Comparison of ENCODE assay signal across 21 cellular contexts in genomic region chr10:12396093-12396492, GRCh38.
"Had no signal": no experiment of that assay in that cellular context is flagged by ENCODE, and none has a peak within 500 bp of the region (broad histone marks: within the 10 kb centered on the region; RNA-seq: fewer than 3 reads in every experiment).

No MANE protein-coding gene starts in this region.

- H3K4me1 Mint-ChIP-seq: nephron progenitor cell had no signal

- H3K4me1 ChIP-seq: foreskin keratinocyte, testis had no signal

- H3K27ac Mint-ChIP-seq: nephron progenitor cell; stimulated activated memory B cell treated with anti-CD40 and anti-IgM and Interleukin-4, amounts not matched to agents 10 μg/mL and 1 μg/mL and 100 μg/mL, for 72 hours had no signal

- ATAC-seq: effector memory CD8-positive, alpha-beta T cell; foreskin keratinocyte; heart left ventricle; left colon; left ventricle myocardium superior; naive thymus-derived CD4-positive, alpha-beta T cell; stimulated activated memory B cell treated with anti-CD40 and anti-IgM and Interleukin-4, amounts not matched to agents 10 μg/mL and 1 μg/mL and 100 μg/mL, for 72 hours; stimulated activated naive CD8-positive, alpha-beta T cell treated with anti-CD3 and anti-CD28 coated beads, Interleukin-15, amount 100 ng/mL, for 72 hours had no signal

- DNase-seq: effector memory CD8-positive, alpha-beta T cell; esophagus squamous epithelium; foreskin keratinocyte; heart left ventricle; hippocampal formation; left colon; left ventricle myocardium superior; mesenchymal stem cell; naive thymus-derived CD4-positive, alpha-beta T cell; nephron progenitor cell; spleen; stimulated activated CD4-positive, alpha-beta T cell treated with anti-CD3 and anti-CD28 coated beads, Interleukin-15, amount 100 ng/mL, for 24 hours; stimulated activated CD4-positive, alpha-beta T cell treated with anti-CD3 and anti-CD28 coated beads, Interleukin-1b, Interleukin-23, amount 100 ng/mL, for 48 hours; stimulated activated CD4-positive, alpha-beta T cell treated with anti-CD3 and anti-CD28 coated beads, Interleukin-4, amount 100 ng/mL, for 24 hours; stimulated activated naive CD8-positive, alpha-beta T cell treated with anti-CD3 and anti-CD28 coated beads, Interleukin-15, amount 100 ng/mL, for 72 hours; testis; transverse colon had no signal

- H3K36me3 ChIP-seq: esophagus squamous epithelium, heart left ventricle, neutrophil, transverse colon had no signal

- H3K27me3 ChIP-seq: esophagus squamous epithelium, heart left ventricle, neutrophil, spleen, testis, transverse colon had no signal

- H3K9me3 Mint-ChIP-seq: effector memory CD8-positive, alpha-beta T cell; nephron progenitor cell; stimulated activated memory B cell treated with anti-CD40 and anti-IgM and Interleukin-4, amounts not matched to agents 10 μg/mL and 1 μg/mL and 100 μg/mL, for 72 hours; stimulated activated naive CD8-positive, alpha-beta T cell treated with anti-CD3 and anti-CD28 coated beads, Interleukin-15, amount 100 ng/mL, for 72 hours had no signal

- H3K4me3 ChIP-seq: esophagus squamous epithelium, heart left ventricle, lung, spleen, testis, transverse colon had no signal

- H3K27me3 Mint-ChIP-seq: effector memory CD8-positive, alpha-beta T cell; naive thymus-derived CD4-positive, alpha-beta T cell; stimulated activated memory B cell treated with anti-CD40 and anti-IgM and Interleukin-4, amounts not matched to agents 10 μg/mL and 1 μg/mL and 100 μg/mL, for 72 hours; stimulated activated naive CD8-positive, alpha-beta T cell treated with anti-CD3 and anti-CD28 coated beads, Interleukin-15, amount 100 ng/mL, for 72 hours had no signal

- H3K9me3 ChIP-seq: esophagus squamous epithelium, heart left ventricle, neutrophil, spleen, testis, transverse colon had no signal

- H3K27ac ChIP-seq: epithelial cell of prostate, foreskin keratinocyte, neutrophil, spleen, testis, transverse colon had no signal

- H3K4me3 Mint-ChIP-seq: effector memory CD8-positive, alpha-beta T cell; nephron progenitor cell; stimulated activated memory B cell treated with anti-CD40 and anti-IgM and Interleukin-4, amounts not matched to agents 10 μg/mL and 1 μg/mL and 100 μg/mL, for 72 hours; stimulated activated naive CD8-positive, alpha-beta T cell treated with anti-CD3 and anti-CD28 coated beads, Interleukin-15, amount 100 ng/mL, for 72 hours had no signal
